Comparison of ENCODE assay signal across 14 cellular contexts in genomic region chr10:73552819-73553218, GRCh38. TPM values are rescaled to one million over a fixed set of nuclear protein-coding genes. Genes with fewer than 3 reads are reported as not detected.
DNase-seq lines count a peak whose midpoint lies in the region; ATAC-seq and TF ChIP-seq lines count a peak whose summit lies in the region.
"Had no signal": no experiment of that assay in that cellular context is flagged by ENCODE, and none has a peak within 500 bp of the region (broad histone marks: within the 10 kb centered on the region; RNA-seq: fewer than 3 reads in every experiment).

No MANE protein-coding gene starts in this region.

- TF ChIP-seq EP300 in gastroesophageal sphincter (IDR thresholded peaks at IDR 0.05): no peak

- no peaks in the 10 kb centered on the region for H3F3A ChIP-seq in MM.1S (ENCODE audit: insufficient read depth, low read length)

- H3K27me3 ChIP-seq in left ventricle myocardium inferior (ENCODE audit: low read depth) (no peaks in the 10 kb centered on the region), right cardiac atrium (ENCODE audit: control insufficient read depth, insufficient read depth) (no peaks in the 10 kb centered on the region), gastroesophageal sphincter (no peaks in the 10 kb centered on the region), MM.1S (replicated peaks; ENCODE audit: insufficient read depth, low read length) (no peaks in the 10 kb centered on the region)

- H3K4me1 ChIP-seq in left ventricle myocardium inferior: peaks cover 27% of the 10 kb centered on the region
- H3K4me1 ChIP-seq in right cardiac atrium (ENCODE audit: control insufficient read depth, insufficient read depth, low read length): peaks cover 2% of the 10 kb centered on the region
- peaks cover 4 to 52% (median 13%) of the 10 kb centered on the region in 3 donors for H3K4me1 ChIP-seq in gastroesophageal sphincter
- no peaks in the 10 kb centered on the region for H3K4me1 ChIP-seq in MM.1S (ENCODE audit: low read length)

- intact Hi-C loops in left ventricle myocardium inferior (cut with micrococcal nuclease) (no loop called here), right cardiac atrium (cut with DNase I) (no loop called here)

- H3K9me3 ChIP-seq in left ventricle myocardium inferior (replicated peaks) (no peaks in the 10 kb centered on the region), right cardiac atrium (ENCODE audit: control insufficient read depth, low read length) (no peaks in the 10 kb centered on the region), gastroesophageal sphincter (no peaks in the 10 kb centered on the region), MM.1S (replicated peaks; ENCODE audit: insufficient read depth, low read length) (no peaks in the 10 kb centered on the region)

- 50% methylated on average over 2 of the region's 2 CpGs for WGBS in right cardiac atrium
- WGBS in gastroesophageal sphincter (ENCODE audit: low coverage in 1 of 2), 2 donors: 37 to 45% methylated on average over 2 of the region's 2 CpGs

- H3K79me2 ChIP-seq in MM.1S (ENCODE audit: low read length): no peaks in the 10 kb centered on the region

- H3K27ac ChIP-seq in left ventricle myocardium inferior (replicated peaks): peak overlapping the region; percentile 59
- no peak overlapping the region for H3K27ac ChIP-seq in right cardiac atrium (ENCODE audit: low read length)
- peak overlapping the region; percentile 80 to 96 (median 81) for H3K27ac ChIP-seq in gastroesophageal sphincter
- H3K27ac ChIP-seq in MM.1S (ENCODE audit: low read length): no peak overlapping the region

- no peaks in the 10 kb centered on the region for H3K36me3 ChIP-seq in left ventricle myocardium inferior
- H3K36me3 ChIP-seq in gastroesophageal sphincter: peaks cover 0 to 4% of the 10 kb centered on the region in 2 donors
- H3K36me3 ChIP-seq in MM.1S (replicated peaks; ENCODE audit: insufficient read depth, low read length): no peaks in the 10 kb centered on the region

- DNase-seq in left ventricle myocardium inferior (no peak), right cardiac atrium (no peak), retina (peak; percentile 67), DMS153 (lab: John Stamatoyannopoulos, UW) (no peak), MM.1S (no peak), HCEC 1CT (no peak), iPS-NIHi7 (ENCODE audit: extremely low spot score) (no peak)
- DNase-seq: activated naive CD8-positive, alpha-beta T cell treated with anti-CD3 and anti-CD28 coated beads for 36 hours; CD8-positive, alpha-beta memory T cell; effector memory CD8-positive, alpha-beta T cell; kidney glomerular epithelial cell; NK-92 treated with Interleukin-12 subunit alpha and Interleukin-12 subunit beta, amount 100 ng/mL, for 24 hours; SW 1271 had no signal

- H3K4me2 ChIP-seq in MM.1S (ENCODE audit: low read depth, low read length): no peak overlapping the region

- H3K9me2 ChIP-seq in MM.1S (replicated peaks; ENCODE audit: insufficient read depth, low read length): no peaks in the 10 kb centered on the region

- no peak overlapping the region for H3K9ac ChIP-seq in MM.1S (ENCODE audit: low read length)

- H3K4me3 ChIP-seq in left ventricle myocardium inferior (no peak overlapping the region), right cardiac atrium (ENCODE audit: low read length) (no peak overlapping the region), gastroesophageal sphincter (no peak overlapping the region), MM.1S (ENCODE audit: low read length) (no peak overlapping the region)

- H4K20me1 ChIP-seq in MM.1S (ENCODE audit: insufficient read depth, low read length): no peaks in the 10 kb centered on the region

- ATAC-seq in right cardiac atrium: no peak
- no peak for ATAC-seq in gastroesophageal sphincter
- ATAC-seq: effector memory CD8-positive, alpha-beta T cell had no signal

- TF ChIP-seq POLR2A in gastroesophageal sphincter (IDR thresholded peaks at IDR 0.05): no peak

- H2AFZ ChIP-seq in MM.1S (ENCODE audit: low read length): no peak overlapping the region

- no peak for TF ChIP-seq CTCF in left ventricle myocardium inferior (IDR thresholded peaks at IDR 0.05; ENCODE audit: borderline replicate concordance)
- no peak for TF ChIP-seq CTCF in gastroesophageal sphincter (IDR thresholded peaks at IDR 0.05)
- TF ChIP-seq CTCF in MM.1S (IDR thresholded peaks at IDR 0.05; ENCODE audit: low read length): no peak

RNA-seq across cellular contexts. Expression of gene USP54, which starts 38.3 kb away (rescaled TPM):
- total RNA-seq in left ventricle myocardium inferior: 19.6 TPM
- total RNA-seq in right cardiac atrium: 10 to 100 TPM; 23.5 to 65.6 (median 24.0) TPM
- polyA plus RNA-seq in right cardiac atrium: 7.5 TPM
- total RNA-seq in gastroesophageal sphincter: 100 to 1,000 TPM in 1 of 4 donors, 10 to 100 TPM in 3; 27.1 to 106 (median 53.8) TPM

RNA-seq across cellular contexts. Expression of gene PPP3CB, which starts 57.0 kb away (rescaled TPM):
- total RNA-seq in left ventricle myocardium inferior (64.5 TPM), right cardiac atrium (10 to 100 TPM; 50.3 to 61.3 (median 57.1) TPM), gastroesophageal sphincter (100 to 1,000 TPM in 1 of 4 donors, 10 to 100 TPM in 3; 69.2 to 121 (median 75.4) TPM)
- 34.5 TPM for polyA plus RNA-seq in right cardiac atrium

Comparison
In these comparisons a context has a peak if more than half of its experiments do, and no peak if none do; other contexts are left out.
1. H3K27ac ChIP-seq: peak in left ventricle myocardium inferior (single experiment) and gastroesophageal sphincter (4 of 4); none in right cardiac atrium (single experiment) and MM.1S (single experiment).